Comparison of ENCODE assay signal across 8 cellular contexts in the genomic region with DNA sequence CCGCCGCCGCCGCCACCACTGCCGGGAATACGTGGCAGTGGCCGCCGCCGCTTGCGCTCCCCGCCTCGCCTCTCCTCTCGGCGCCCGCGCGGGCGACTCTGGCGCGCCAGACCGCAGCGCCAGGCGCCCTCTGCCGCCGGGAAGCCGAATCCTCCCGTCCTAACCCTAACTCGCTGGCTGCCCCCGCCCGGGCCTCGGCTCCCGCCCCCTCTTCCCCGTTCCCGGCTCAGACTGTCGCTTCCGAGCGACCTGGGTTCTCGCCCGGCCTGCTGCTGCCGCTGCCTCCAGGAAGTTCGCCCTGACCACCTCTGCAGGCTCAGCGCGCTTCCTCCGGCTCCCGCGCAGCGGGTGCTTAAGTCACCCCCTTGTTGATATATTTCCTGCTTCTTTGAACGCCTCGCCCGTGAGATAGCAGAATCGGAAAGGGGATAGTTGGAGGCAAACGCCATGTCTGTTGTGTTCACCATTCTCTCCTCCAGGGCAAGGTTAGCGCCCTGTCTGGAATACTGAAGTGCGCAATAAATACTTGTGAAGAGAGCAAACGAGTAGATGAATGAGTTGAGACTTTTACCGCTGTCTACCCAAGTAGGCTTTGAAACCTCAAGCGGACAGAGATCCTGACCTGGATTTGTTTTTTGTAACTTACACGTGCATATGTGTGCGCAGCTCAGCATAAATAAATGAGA. TPM values are rescaled to one million over a fixed set of nuclear protein-coding genes. Genes with fewer than 3 reads are reported as not detected.
A peak's percentile ranks its signal among the peaks of the same experiment; 100 is the strongest.
DNase-seq lines count a peak whose midpoint lies in the region; ATAC-seq and TF ChIP-seq lines count a peak whose summit lies in the region.

A gene with protein sequence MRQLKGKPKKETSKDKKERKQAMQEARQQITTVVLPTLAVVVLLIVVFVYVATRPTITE (minus strand): TSS at position 100 of the 686 bp plus-strand sequence. CDS start 64,202 bp downstream, outside the sequence.

- peaks cover under 1% of the 10 kb centered on the region for H3K27me3 Mint-ChIP-seq in neural progenitor cell (ENCODE audit: insufficient read depth, low read depth)

- peak; percentile 90 for ATAC-seq in foreskin keratinocyte

- no peaks in the 10 kb centered on the region for H3K36me3 Mint-ChIP-seq in neural progenitor cell

- no peaks in the 10 kb centered on the region for H3K9me3 ChIP-seq in MG63
- no peaks in the 10 kb centered on the region for H3K9me3 ChIP-seq in neural progenitor cell (ENCODE audit: low read depth)
- no peaks in the 10 kb centered on the region for H3K9me3 ChIP-seq in subcutaneous abdominal adipose tissue (ENCODE audit: control insufficient read depth in 5 of 5, low read length in 5 of 5)

- H3K4me1 Mint-ChIP-seq in neural progenitor cell = peaks cover 21% of the 10 kb centered on the region

- no peaks in the 10 kb centered on the region for H3K36me3 ChIP-seq in MG63
- H3K36me3 ChIP-seq in neural progenitor cell = no peaks in the 10 kb centered on the region
- H3K36me3 ChIP-seq in subcutaneous abdominal adipose tissue (ENCODE audit: control insufficient read depth in 5 of 5, insufficient read depth in 5 of 5, low read length in 5 of 5) = no peaks in the 10 kb centered on the region

- peak within 1 kb of the TSS; percentile 92 for H3K4me3 Mint-ChIP-seq in neural progenitor cell

- H4K20me1 ChIP-seq in neural progenitor cell (ENCODE audit: low read depth) = peaks cover 20% of the 10 kb centered on the region

- peak within 1 kb of the TSS; percentile 65 for H3K9ac ChIP-seq in neural progenitor cell
- H3K9ac ChIP-seq in subcutaneous abdominal adipose tissue (ENCODE audit: low read length in 5 of 5) = peak within 1 kb of the TSS; percentile 41 to 77 (median 62)

- peak within 1 kb of the TSS; percentile 92 for H2AFZ ChIP-seq in neural progenitor cell (replicated peaks)

- H3K9me3 Mint-ChIP-seq in neural progenitor cell = no peaks in the 10 kb centered on the region

- TF ChIP-seq CTCF in foreskin keratinocyte (conservative IDR thresholded peaks at IDR 0.05) (peak; percentile 86), neural progenitor cell (IDR thresholded peaks at IDR 0.05) (peak; percentile 72)

- H3K27me3 ChIP-seq in MG63 (no peaks in the 10 kb centered on the region; the same call in 1 of the 2 replicates), foreskin keratinocyte (peaks cover 15% of the 10 kb centered on the region), neural progenitor cell (peaks cover 6% of the 10 kb centered on the region), subcutaneous abdominal adipose tissue (ENCODE audit: control insufficient read depth in 5 of 5, insufficient read depth in 4 of 5, low read length in 5 of 5) (no peaks in the 10 kb centered on the region)

- H3K4me2 ChIP-seq in neural progenitor cell = peak within 1 kb of the TSS; percentile 97

- DNase-seq in GDM1 (lab: John Stamatoyannopoulos, UW) (peak; percentile 69), HCEC 1CT (peak; percentile 80), MG63 (peak; percentile 81), SIG-M5 (lab: John Stamatoyannopoulos, UW) (peak; percentile 2), activated gamma-delta T cell (lab: John Stamatoyannopoulos, UW) (peak; percentile 28), foreskin keratinocyte (peak; percentile 24 to 52), neural progenitor cell (ENCODE audit: low spot score) (peak; percentile 96)

- H3K4me3 ChIP-seq in MG63 = peak within 1 kb of the TSS; percentile 54
- H3K4me3 ChIP-seq in neural progenitor cell = peak within 1 kb of the TSS; percentile 96
- peak within 1 kb of the TSS; percentile 65 to 78 (median 72) for H3K4me3 ChIP-seq in subcutaneous abdominal adipose tissue (ENCODE audit: low read depth in 1 of 5, low read length in 5 of 5)

- no peaks in the 10 kb centered on the region for H3F3A ChIP-seq in neural progenitor cell (ENCODE audit: low read depth)

- peak within 1 kb of the TSS; percentile 16 for H3K27ac Mint-ChIP-seq in neural progenitor cell

- H3K27ac ChIP-seq in foreskin keratinocyte (no peak within 1 kb of the TSS), neural progenitor cell (no peak within 1 kb of the TSS), subcutaneous abdominal adipose tissue (ENCODE audit: low read depth, low read length) (peak within 1 kb of the TSS; percentile 44)

- H3K79me2 ChIP-seq in neural progenitor cell (ENCODE audit: low read depth) = peaks cover 44% of the 10 kb centered on the region

- H3K4me1 ChIP-seq in foreskin keratinocyte (peaks cover 3% of the 10 kb centered on the region), neural progenitor cell (peaks cover 19% of the 10 kb centered on the region), subcutaneous abdominal adipose tissue (ENCODE audit: control insufficient read depth in 5 of 5, insufficient read depth in 5 of 5, low read length in 5 of 5) (peaks cover 3 to 22% (median 18%) of the 10 kb centered on the region in 5 donors)

RNA-seq across cellular contexts. Expression of the gene that starts here (rescaled TPM):
- 11.4 and 20.5 TPM in 2 replicates for total RNA-seq in MG63 (2014; rRNA removed; shearing (Covaris generic); ENCODE audit: low replicate concordance)
- total RNA-seq in foreskin keratinocyte (6.2 and 8.4 TPM in 2 replicates), neural progenitor cell (ENCODE audit: low replicate concordance) (27.8 and 35.1 TPM in 2 replicates)
- polyA plus RNA-seq in foreskin keratinocyte = 8.5 and 11.5 TPM in 2 replicates

Comparison
In these comparisons a context has a peak if more than half of its experiments do, and no peak if none do; other contexts are left out.
1. DNase-seq: peak in every context shown above with its lines; median percentile 96 in neural progenitor cell; 81 in MG63; 80 in HCEC 1CT; 69 in GDM1; 38 in foreskin keratinocyte; 28 in activated gamma-delta T cell; 2 in SIG-M5.